ENCODE assay signal across 7 cellular contexts in genomic region chr6:165814669-165815068, GRCh38.
"Had no signal": no experiment of that assay in that cellular context is flagged by ENCODE, and none has a peak within 500 bp of the region (broad histone marks: within the 10 kb centered on the region; RNA-seq: fewer than 3 reads in every experiment).

No MANE protein-coding gene starts in this region.

- H3K27ac Mint-ChIP-seq: GM23338, H9 had no signal

- H3K9me3 Mint-ChIP-seq: H9 had no signal

- H3K4me2 ChIP-seq: GM23338 had no signal

- H3K4me3 ChIP-seq: GM23338, K562 had no signal

- H2AFZ ChIP-seq: GM23338 had no signal

- ATAC-seq: GM23338, HepG2, K562 had no signal

- DNase-seq: H9, HCEC 1CT, IMR-90 had no signal

- H3K27ac ChIP-seq: HL-60 had no signal

- H3K4me3 Mint-ChIP-seq: GM23338, H9 had no signal
